Comparison of ENCODE assay signal across 8 cellular contexts in genomic region chr11:104968365-104968855, GRCh38. TPM values are rescaled to one million over a fixed set of nuclear protein-coding genes. Genes with fewer than 3 reads are reported as not detected.
DNase-seq lines count a peak whose midpoint lies in the region; ATAC-seq, FAIRE-seq and TF ChIP-seq lines count a peak whose summit lies in the region.

Gene CASP4, minus strand, starts transcription at chr11:104968574. Its CDS starts 49 bp downstream, at chr11:104968525.

- ATAC-seq in HG02840 (IDR thresholded peaks at IDR 0.05; ENCODE audit: low FRiP score, unreplicated experiment) (peak; percentile 76), sciatic nerve (peak; percentile 93)

- no peaks in the 10 kb centered on the region for H3K27me3 Mint-ChIP-seq in activated T-helper 2 cell treated with anti-CD3 and anti-CD28 coated beads, Interferon-gamma antibody, Interleukin-2, Interleukin-4, amounts not matched to agents 10 μg/mL and 5 μg/mL and 100 μg/mL, durations not matched to agents 14 hours and 24 hours and 36 hours (ENCODE audit: low read depth)

- peak within 1 kb of the TSS; percentile 75 for H3K27ac Mint-ChIP-seq in activated T-helper 2 cell treated with anti-CD3 and anti-CD28 coated beads, Interferon-gamma antibody, Interleukin-2, Interleukin-4, amounts not matched to agents 10 μg/mL and 5 μg/mL and 100 μg/mL, durations not matched to agents 14 hours and 24 hours and 36 hours

- no peak for TF ChIP-seq CTCF in A673 (conservative IDR thresholded peaks at IDR 0.05; ENCODE audit: low read depth, low read length)

- intact Hi-C loops in A673 (cut with micrococcal nuclease; ENCODE audit: unreplicated experiment): no loop called here
- intact Hi-C loops in activated T-helper 2 cell treated with anti-CD3 and anti-CD28 coated beads, Interferon-gamma antibody, Interleukin-2, Interleukin-4, amounts not matched to agents 10 μg/mL and 5 μg/mL and 100 μg/mL, durations not matched to agents 14 hours and 24 hours and 36 hours (cut with micrococcal nuclease): loop anchor here (1.0 to 5.0 kb wide), 5 partner anchors 22 to 361 kb away; partner anchors contain the start of gene CARD16
- intact Hi-C loops in cardiac septum (cut with DNase I): no loop called here
- intact Hi-C loops in sciatic nerve (cut with DNase I): no loop called here
- intact Hi-C loops in head of caudate nucleus (cut with DNase I): no loop called here

- peak within 1 kb of the TSS; percentile 86 for H3K4me3 Mint-ChIP-seq in activated T-helper 2 cell treated with anti-CD3 and anti-CD28 coated beads, Interferon-gamma antibody, Interleukin-2, Interleukin-4, amounts not matched to agents 10 μg/mL and 5 μg/mL and 100 μg/mL, durations not matched to agents 14 hours and 24 hours and 36 hours (ENCODE audit: low read depth)

- H3K27ac ChIP-seq in A673 (ENCODE audit: low read depth, low read length, poor library complexity, severe bottlenecking): peak within 1 kb of the TSS; percentile 90

- CTCF ChIA-PET in A673 (lab: Charles Lee): no interaction called here

- POLR2A ChIA-PET in A673 (lab: Charles Lee; ENCODE audit: low non-redundant PET): no interaction called here

- H3K36me3 ChIP-seq in A673 (ENCODE audit: insufficient read depth, low read length, poor library complexity, severe bottlenecking): peaks cover 2% of the 10 kb centered on the region

- peaks cover 34% of the 10 kb centered on the region for H3K4me1 Mint-ChIP-seq in activated T-helper 2 cell treated with anti-CD3 and anti-CD28 coated beads, Interferon-gamma antibody, Interleukin-2, Interleukin-4, amounts not matched to agents 10 μg/mL and 5 μg/mL and 100 μg/mL, durations not matched to agents 14 hours and 24 hours and 36 hours (ENCODE audit: low read depth)

- H3K4me1 ChIP-seq in A673 (ENCODE audit: insufficient read depth, low read length, poor library complexity, severe bottlenecking): peaks cover 29% of the 10 kb centered on the region

- DNase-seq in A673 (ENCODE audit: low spot score) (peak; percentile 91), GM12891 (ENCODE audit: insufficient read length, low spot score) (no peak), NCI-H146 (lab: John Stamatoyannopoulos, UW) (peak; percentile 57), cardiac septum (ENCODE audit: low spot score) (no peak), sciatic nerve (ENCODE audit: low spot score) (no peak), head of caudate nucleus (no peak)
- no peak for DNase-seq in activated T-helper 2 cell treated with anti-CD3 and anti-CD28 coated beads, Interferon-gamma antibody, Interleukin-2, Interleukin-4, amounts not matched to agents 10 μg/mL and 5 μg/mL and 100 μg/mL, durations not matched to agents 14 hours and 24 hours and 36 hours (ENCODE audit: low spot score)

- peaks cover 30% of the 10 kb centered on the region for H3K36me3 Mint-ChIP-seq in activated T-helper 2 cell treated with anti-CD3 and anti-CD28 coated beads, Interferon-gamma antibody, Interleukin-2, Interleukin-4, amounts not matched to agents 10 μg/mL and 5 μg/mL and 100 μg/mL, durations not matched to agents 14 hours and 24 hours and 36 hours (ENCODE audit: low read depth)

- H3K9me3 Mint-ChIP-seq in activated T-helper 2 cell treated with anti-CD3 and anti-CD28 coated beads, Interferon-gamma antibody, Interleukin-2, Interleukin-4, amounts not matched to agents 10 μg/mL and 5 μg/mL and 100 μg/mL, durations not matched to agents 14 hours and 24 hours and 36 hours: peaks cover 29% of the 10 kb centered on the region

- no peaks in the 10 kb centered on the region for H3K27me3 ChIP-seq in A673 (replicated peaks; ENCODE audit: insufficient read depth, low read depth, low read length, poor library complexity)

- BruUV-seq in A673 (replicated peaks; lab: Mats Ljungman, UMichigan): no TSS peak

- peaks cover 16% of the 10 kb centered on the region for H3K9me3 ChIP-seq in A673 (ENCODE audit: low read depth, low read length, poor library complexity, severe bottlenecking)

- H3K4me3 ChIP-seq in A673 (ENCODE audit: low read depth, low read length, poor library complexity, severe bottlenecking): peak within 1 kb of the TSS; percentile 53

- FAIRE-seq in GM12891 (lab: Jason Lieb, UNC): peak; percentile 41

- TF ChIP-seq POLR2A in GM12891 (IDR thresholded peaks at IDR 0.05; ENCODE audit: low read depth, low read length): no peak

TF ChIP-seq in GM12891, 5 proteins besides CTCF, POLR2A, EP300 and RAD21:
- peak; percentile 35 for TF ChIP-seq SPI1 (IDR thresholded peaks at IDR 0.05; ENCODE audit: low read depth, low read length)
- TF ChIP-seq POU2F2 (IDR thresholded peaks at IDR 0.05; ENCODE audit: low read depth, low read length): no peak
- no peak for TF ChIP-seq TAF1 (IDR thresholded peaks at IDR 0.05; ENCODE audit: low read depth, low read length)
- 0 out of 2 replicates have a peak, but pooled peaks have one; percentile 32 for TF ChIP-seq POLR2AphosphoS5 (IDR thresholded peaks at IDR 0.05; ENCODE audit: low read depth, low read length)
- no peak for TF ChIP-seq PAX5 (IDR thresholded peaks at IDR 0.05; ENCODE audit: insufficient read depth, low read length, severe bottlenecking)

RNA-seq across cellular contexts. Expression of gene CASP4, which starts in this region (rescaled TPM):
- total RNA-seq in A673 (2021) (71.3 and 92.7 TPM in 2 replicates), cardiac septum (17.1 TPM), sciatic nerve (68.1 TPM)
- polyA plus RNA-seq in GM12891 (2012; ENCODE audit: low read depth, missing spikeins): 68.7 TPM
- total RNA-seq in activated T-helper 2 cell treated with anti-CD3 and anti-CD28 coated beads, Interferon-gamma antibody, Interleukin-2, Interleukin-4, amounts not matched to agents 10 μg/mL and 5 μg/mL and 100 μg/mL, durations not matched to agents 14 hours and 24 hours and 36 hours: 31.1 and 32.0 TPM in 2 replicates

Comparison
In these comparisons a context has a peak if more than half of its experiments do, and no peak if none do; other contexts are left out.
1. DNase-seq: peak in A673 (single experiment) and NCI-H146 (single experiment); none in GM12891 (single experiment), activated T-helper 2 cell treated with anti-CD3 and anti-CD28 coated beads, Interferon-gamma antibody, Interleukin-2, Interleukin-4, amounts not matched to agents 10 μg/mL and 5 μg/mL and 100 μg/mL, durations not matched to agents 14 hours and 24 hours and 36 hours (single experiment), cardiac septum (single experiment), sciatic nerve (single experiment) and head of caudate nucleus (0 of 42).